ENCODE assay signal across 18 cellular contexts in the genomic region with DNA sequence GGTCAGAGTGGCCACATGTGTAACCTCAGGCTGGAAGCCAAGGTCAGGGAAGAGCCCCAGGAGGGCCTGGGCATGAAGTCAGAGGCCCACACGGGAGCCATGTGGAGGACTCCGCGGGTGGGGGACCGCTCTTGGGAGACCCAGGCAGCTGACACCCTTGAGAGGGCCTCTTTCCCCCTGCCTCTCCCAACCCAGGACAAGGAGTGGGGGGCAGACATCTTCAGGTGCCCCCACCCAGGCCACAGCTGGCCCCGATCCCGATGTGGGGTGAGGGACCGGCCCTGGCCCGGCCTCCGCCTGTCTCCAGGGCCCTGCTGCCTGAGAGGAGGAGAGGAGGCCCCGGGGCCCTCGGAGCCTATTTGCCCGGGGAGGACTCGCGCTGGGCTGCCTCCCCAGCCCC. TPM values are rescaled to one million over a fixed set of nuclear protein-coding genes. Genes with fewer than 3 reads are reported as not detected.
DNase-seq lines count a peak whose midpoint lies in the region; ATAC-seq and TF ChIP-seq lines count a peak whose summit lies in the region.
"Had no signal": no experiment of that assay in that cellular context is flagged by ENCODE, and none has a peak within 500 bp of the region (broad histone marks: within the 10 kb centered on the region; RNA-seq: fewer than 3 reads in every experiment).

No MANE protein-coding gene starts in this region.

- H3K27me3 Mint-ChIP-seq in chondrocyte (ENCODE audit: low read depth): no peaks in the 10 kb centered on the region
- H3K27me3 Mint-ChIP-seq: CD4-positive, alpha-beta T cell had no signal

- H3K36me3 Mint-ChIP-seq in chondrocyte (ENCODE audit: low read depth): peaks cover 2% of the 10 kb centered on the region
- H3K36me3 Mint-ChIP-seq: CD8-positive, alpha-beta T cell had no signal

- intact Hi-C loops in tibial artery (cut with DNase I; ENCODE audit: low total_unique reads): no loop called here

- TF ChIP-seq CTCF in HEK293 (tag by site-specific recombination; IDR thresholded peaks at IDR 0.05) (no peak), chondrocyte (IDR thresholded peaks at IDR 0.05) (no peak), tibial artery (IDR thresholded peaks at IDR 0.05) (no peak)

- no peak for ATAC-seq in HG03139 (IDR thresholded peaks at IDR 0.05; ENCODE audit: unreplicated experiment)
- ATAC-seq: A549; CD8-positive, alpha-beta T cell had no signal

- POLR2A ChIA-PET in HEK293 (lab: Yijun Ruan, JAX): no interaction called here

- H3K36me3 ChIP-seq in HEK293 (ENCODE audit: control insufficient read depth in 2 of 2, insufficient read depth in 1 of 2, low read length in 2 of 2): no peaks in the 10 kb centered on the region
- H3K36me3 ChIP-seq in tibial artery: no peaks in the 10 kb centered on the region
- H3K36me3 ChIP-seq: BLaER1 treated with 17β-estradiol and CSF1 and Interleukin-3, amounts not matched to agents 10 nM and 100 nM had no signal

- no peaks in the 10 kb centered on the region for H3K4me1 ChIP-seq in HEK293 (ENCODE audit: control insufficient read depth, insufficient read depth, low read length)
- peaks cover 0 to 6% (median 0%) of the 10 kb centered on the region in 4 donors for H3K4me1 ChIP-seq in tibial artery
- H3K4me1 ChIP-seq: A549; BLaER1 treated with 17β-estradiol and CSF1 and Interleukin-3, amounts not matched to agents 10 nM and 100 nM; Caco-2 had no signal

- H3K4me3 ChIP-seq in HEK293 (ENCODE audit: low read depth, low read length) (no peak overlapping the region), tibial artery (no peak overlapping the region)
- H3K4me3 ChIP-seq: A549; BLaER1 treated with 17β-estradiol and CSF1 and Interleukin-3, amounts not matched to agents 10 nM and 100 nM had no signal

- DNase-seq in chondrocyte (ENCODE audit: low spot score): peak; percentile 79
- DNase-seq in tibial artery: no peak
- no peak for DNase-seq in superior temporal gyrus (ENCODE audit: extremely low spot score)
- DNase-seq: AML-193; Caco-2; Calu3; CD4-positive, alpha-beta T cell; CD8-positive, alpha-beta T cell; DMS79 treated with DMSO at 0.1 percent for 48 hours; GF-D8 had no signal

- no peaks in the 10 kb centered on the region for H3K9me3 Mint-ChIP-seq in chondrocyte (ENCODE audit: low read depth)
- H3K9me3 Mint-ChIP-seq: CD4-positive, alpha-beta T cell; CD8-positive, alpha-beta T cell had no signal

- no peak overlapping the region for H3K4me3 Mint-ChIP-seq in chondrocyte (ENCODE audit: unreplicated experiment)
- H3K4me3 Mint-ChIP-seq: B cell; CD4-positive, alpha-beta T cell; CD8-positive, alpha-beta T cell had no signal

- H3K27me3 ChIP-seq in tibial artery: no peaks in the 10 kb centered on the region

- H3K27ac Mint-ChIP-seq in chondrocyte (ENCODE audit: unreplicated experiment): no peak overlapping the region
- H3K27ac Mint-ChIP-seq: B cell; CD4-positive, alpha-beta T cell; CD8-positive, alpha-beta T cell had no signal

- CTCF ChIA-PET in HEK293 (lab: Yijun Ruan, JAX): no interaction called here

- H3K9me3 ChIP-seq in HEK293 (ENCODE audit: control insufficient read depth, insufficient read depth, low read depth, low read length) (no peaks in the 10 kb centered on the region), tibial artery (no peaks in the 10 kb centered on the region)
- H3K9me3 ChIP-seq: A549, Caco-2 had no signal

- H3K27ac ChIP-seq in HEK293 (ENCODE audit: extremely low read depth, low read depth, low read length) (no peak overlapping the region), tibial artery (peak overlapping the region; percentile 41 to 44)
- H3K27ac ChIP-seq: 22Rv1; A549; BLaER1 treated with 17β-estradiol and CSF1 and Interleukin-3, amounts not matched to agents 10 nM and 100 nM; C4-2B had no signal

- H3K4me1 Mint-ChIP-seq in chondrocyte (ENCODE audit: low read depth): no peaks in the 10 kb centered on the region
- H3K4me1 Mint-ChIP-seq: B cell had no signal

TF ChIP-seq in HEK293, 187 proteins besides CTCF, POLR2A, EP300 and RAD21:
- TF ChIP-seq ZNF324 (tag by site-specific recombination; IDR thresholded peaks at IDR 0.05): no peak
- peak; percentile 33 for TF ChIP-seq GLIS1 (tag by site-specific recombination; IDR thresholded peaks at IDR 0.05)
- TF ChIP-seq, protein P1, sequence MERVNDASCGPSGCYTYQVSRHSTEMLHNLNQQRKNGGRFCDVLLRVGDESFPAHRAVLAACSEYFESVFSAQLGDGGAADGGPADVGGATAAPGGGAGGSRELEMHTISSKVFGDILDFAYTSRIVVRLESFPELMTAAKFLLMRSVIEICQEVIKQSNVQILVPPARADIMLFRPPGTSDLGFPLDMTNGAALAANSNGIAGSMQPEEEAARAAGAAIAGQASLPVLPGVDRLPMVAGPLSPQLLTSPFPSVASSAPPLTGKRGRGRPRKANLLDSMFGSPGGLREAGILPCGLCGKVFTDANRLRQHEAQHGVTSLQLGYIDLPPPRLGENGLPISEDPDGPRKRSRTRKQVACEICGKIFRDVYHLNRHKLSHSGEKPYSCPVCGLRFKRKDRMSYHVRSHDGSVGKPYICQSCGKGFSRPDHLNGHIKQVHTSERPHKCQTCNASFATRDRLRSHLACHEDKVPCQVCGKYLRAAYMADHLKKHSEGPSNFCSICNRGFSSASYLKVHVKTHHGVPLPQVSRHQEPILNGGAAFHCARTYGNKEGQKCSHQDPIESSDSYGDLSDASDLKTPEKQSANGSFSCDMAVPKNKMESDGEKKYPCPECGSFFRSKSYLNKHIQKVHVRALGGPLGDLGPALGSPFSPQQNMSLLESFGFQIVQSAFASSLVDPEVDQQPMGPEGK (tag by site-specific recombination; IDR thresholded peaks at IDR 0.05): 0 out of 2 replicates have a peak, but pooled peaks have one; percentile 10
- TF ChIP-seq ZFHX2 (tag by site-specific recombination; conservative IDR thresholded peaks at IDR 0.05): no peak
- TF ChIP-seq ZNF707 (tag by site-specific recombination; IDR thresholded peaks at IDR 0.05): peak; percentile 66

RNA-seq across cellular contexts. Expression of a gene that starts 3.1 kb away (rescaled TPM):
- 0.97 to 5.9 TPM (median 4.7 TPM) in 3 replicates for total RNA-seq in chondrocyte
- total RNA-seq: Caco-2 had no signal

RNA-seq across cellular contexts. Expression of a gene that starts 19.1 kb away (rescaled TPM):
- 0.12 to 0.67 TPM (median 0.67 TPM) in 3 replicates for total RNA-seq in chondrocyte
- total RNA-seq: A172, Caco-2, Calu3 had no signal
